In genomic region chr5:76518239-76518638, GRCh38 we compare ENCODE assay signal across 7 cellular contexts.
DNase-seq lines count a peak whose midpoint lies in the region; ATAC-seq, FAIRE-seq and TF ChIP-seq lines count a peak whose summit lies in the region.
"Not testable (repeated sequence)": the region's sequence is repeated elsewhere in the genome, so short reads cannot be mapped to it uniquely, and the experiment has no call there.

No MANE protein-coding gene starts in this region.

- not testable (repeated sequence) for DNase-seq in CD8-positive, alpha-beta T cell; activated T-cell treated with anti-CD3 and anti-CD28 coated beads, Interleukin-2, amount 50 U/mL, for 24 hours; immature natural killer cell; natural killer cell
- peak; percentile 47 for DNase-seq in OCI-M1 (lab: John Stamatoyannopoulos, UW)
- peak in 1 of 4 experiments; percentile 65 for DNase-seq in K562 (ENCODE audit: extremely low read depth in 1 of 4, low spot score in 3 of 4)

- TF ChIP-seq POLR2A in K562 (conservative IDR thresholded peaks at IDR 0.05), result not testable (repeated sequence)

- TF ChIP-seq RAD21 in K562 (CRISPR knock-in tag; conservative IDR thresholded peaks at IDR 0.05 in 1 of 2, IDR thresholded peaks at IDR 0.05 in 1 of 2), result not testable (repeated sequence)

- ATAC-seq in CD8-positive, alpha-beta T cell; activated T-helper 17 cell treated with anti-CD3 and anti-CD28 coated beads, Interleukin-2, amount 50 U/mL, for 72 hours (replicated peaks); K562; natural killer cell: not testable (repeated sequence)

- not testable (repeated sequence) for TF ChIP-seq EP300 in K562 (IDR thresholded peaks at IDR 0.05; ENCODE audit: low read length)

- H3K36me3 ChIP-seq in CD8-positive, alpha-beta T cell (ENCODE audit: insufficient read depth, low read length); K562 (ENCODE audit: control insufficient read depth, insufficient read depth, low read length): not testable (repeated sequence)

- intact Hi-C loops in CD8-positive, alpha-beta T cell (cut with DNase I, micrococcal nuclease); K562 (cut with micrococcal nuclease); natural killer cell (cut with micrococcal nuclease): not testable (repeated sequence)

- not testable (repeated sequence) for H3K4me3 ChIP-seq in CD8-positive, alpha-beta T cell (ENCODE audit: low read depth, low read length); K562

- not testable (repeated sequence) for FAIRE-seq in K562 (lab: Jason Lieb, UNC)

- peaks cover 13% of the 10 kb centered on the region for H3K36me3 Mint-ChIP-seq in CD8-positive, alpha-beta T cell
- peaks cover 30% of the 10 kb centered on the region for H3K36me3 Mint-ChIP-seq in activated T-cell treated with anti-CD3 and anti-CD28 coated beads, Interleukin-2, amount 50 U/mL, for 24 hours (ENCODE audit: low read depth)
- peaks cover 26% of the 10 kb centered on the region for H3K36me3 Mint-ChIP-seq in activated T-helper 17 cell treated with anti-CD3 and anti-CD28 coated beads, Interleukin-2, amount 50 U/mL, for 72 hours (ENCODE audit: low read depth)
- H3K36me3 Mint-ChIP-seq in immature natural killer cell, natural killer cell: not testable (repeated sequence)

- H3K4me1 ChIP-seq in CD8-positive, alpha-beta T cell (ENCODE audit: insufficient read depth, low read length); K562 (replicated peaks in 1 of 2; ENCODE audit: control insufficient read depth in 2 of 2, insufficient read depth in 2 of 2, low read length in 2 of 2): not testable (repeated sequence)

- H3K27ac Mint-ChIP-seq in CD8-positive, alpha-beta T cell, result peak overlapping the region; percentile 60
- peak overlapping the region; percentile 37 for H3K27ac Mint-ChIP-seq in activated T-cell treated with anti-CD3 and anti-CD28 coated beads, Interleukin-2, amount 50 U/mL, for 24 hours
- peak overlapping the region; percentile 38 for H3K27ac Mint-ChIP-seq in activated T-helper 17 cell treated with anti-CD3 and anti-CD28 coated beads, Interleukin-2, amount 50 U/mL, for 72 hours
- H3K27ac Mint-ChIP-seq in immature natural killer cell, result peak overlapping the region in 4 of 6 donors; percentile 43 to 62 (median 47)
- H3K27ac Mint-ChIP-seq in natural killer cell, result peak overlapping the region; percentile 38 to 92

- POLR2A ChIA-PET in CD8-positive, alpha-beta T cell (lab: Charles Lee), result not testable (repeated sequence)
- POLR2A ChIA-PET in K562 (lab: Yijun Ruan, JAX), result interaction anchor here (0.7 kb wide), 1 partner anchor 8 kb away, joined by 5 read pairs; no protein-coding TSS in a partner anchor

- not testable (repeated sequence) for H3K27ac ChIP-seq in CD8-positive, alpha-beta T cell (ENCODE audit: low read depth, low read length); K562 (ENCODE audit: extremely low read depth, low read depth, low read length)

- H4K20me1 ChIP-seq in K562 (replicated peaks; ENCODE audit: control insufficient read depth, insufficient read depth, low read length), result not testable (repeated sequence)

- not testable (repeated sequence) for TF ChIP-seq CTCF in CD8-positive, alpha-beta T cell (IDR thresholded peaks at IDR 0.05); K562 (IDR thresholded peaks at IDR 0.05 in 2 of 3, conservative IDR thresholded peaks at IDR 0.05 in 1 of 3; ENCODE audit: insufficient read depth in 2 of 3, low read depth in 1 of 3, low read length in 3 of 3); natural killer cell (IDR thresholded peaks at IDR 0.05)

- H3K4me3 Mint-ChIP-seq in CD8-positive, alpha-beta T cell; activated T-cell treated with anti-CD3 and anti-CD28 coated beads, Interleukin-2, amount 50 U/mL, for 24 hours; activated T-helper 17 cell treated with anti-CD3 and anti-CD28 coated beads, Interleukin-2, amount 50 U/mL, for 72 hours; natural killer cell: not testable (repeated sequence)
- peak overlapping the region in 2 of 5 donors; percentile 18 to 20 for H3K4me3 Mint-ChIP-seq in immature natural killer cell

- H3K27me3 Mint-ChIP-seq in CD8-positive, alpha-beta T cell (ENCODE audit: low read depth); activated T-cell treated with anti-CD3 and anti-CD28 coated beads, Interleukin-2, amount 50 U/mL, for 24 hours; activated T-helper 17 cell treated with anti-CD3 and anti-CD28 coated beads, Interleukin-2, amount 50 U/mL, for 72 hours; immature natural killer cell (ENCODE audit: low read depth in 3 of 3); natural killer cell (ENCODE audit: low read depth in 2 of 2): not testable (repeated sequence)

- in situ Hi-C loops in K562 (cut with MboI), result not testable (repeated sequence)

- not testable (repeated sequence) for H3K9ac ChIP-seq in K562 (ENCODE audit: insufficient read depth in 1 of 2, low read depth in 2 of 2, low read length in 2 of 2)

- not testable (repeated sequence) for H3K9me3 Mint-ChIP-seq in CD8-positive, alpha-beta T cell; activated T-cell treated with anti-CD3 and anti-CD28 coated beads, Interleukin-2, amount 50 U/mL, for 24 hours; activated T-helper 17 cell treated with anti-CD3 and anti-CD28 coated beads, Interleukin-2, amount 50 U/mL, for 72 hours; immature natural killer cell; natural killer cell

- not testable (repeated sequence) for H3K4me2 ChIP-seq in K562 (ENCODE audit: insufficient read depth, low read length)

- not testable (repeated sequence) for H3K9me1 ChIP-seq in K562 (ENCODE audit: control insufficient read depth, insufficient read depth, low read length)

- not testable (repeated sequence) for H2AFZ ChIP-seq in K562 (ENCODE audit: low read depth, low read length)

- peaks cover 35% of the 10 kb centered on the region for H3K4me1 Mint-ChIP-seq in CD8-positive, alpha-beta T cell (ENCODE audit: low read depth)
- H3K4me1 Mint-ChIP-seq in activated T-cell treated with anti-CD3 and anti-CD28 coated beads, Interleukin-2, amount 50 U/mL, for 24 hours (ENCODE audit: low read depth), result peaks cover 65% of the 10 kb centered on the region
- H3K4me1 Mint-ChIP-seq in activated T-helper 17 cell treated with anti-CD3 and anti-CD28 coated beads, Interleukin-2, amount 50 U/mL, for 72 hours, result peaks cover 23% of the 10 kb centered on the region
- H3K4me1 Mint-ChIP-seq in immature natural killer cell, result peaks cover 86 to 95% of the 10 kb centered on the region in 2 donors
- peaks cover 53 to 60% of the 10 kb centered on the region in 2 donors for H3K4me1 Mint-ChIP-seq in natural killer cell

- not testable (repeated sequence) for H3K27me3 ChIP-seq in CD8-positive, alpha-beta T cell (ENCODE audit: insufficient read depth, low read length); K562 (ENCODE audit: control insufficient read depth in 2 of 2, insufficient read depth in 2 of 2, low read length in 2 of 2)

- CTCF ChIA-PET in CD8-positive, alpha-beta T cell (lab: Charles Lee); K562 (lab: Yijun Ruan, JAX; ENCODE audit: low intra/inter-chr PET ratio): not testable (repeated sequence)

- not testable (repeated sequence) for H3K9me3 ChIP-seq in CD8-positive, alpha-beta T cell (ENCODE audit: low read length); K562 (replicated peaks; ENCODE audit: control insufficient read depth, insufficient read depth, low read depth, low read length)

- H3K79me2 ChIP-seq in K562 (ENCODE audit: control insufficient read depth, insufficient read depth, low read length), result not testable (repeated sequence)

- BruUV-seq in K562 (replicated peaks; lab: Mats Ljungman, UMichigan), result not testable (repeated sequence)

- 42% methylated on average over 5 of the region's 5 CpGs for WGBS in K562 (ENCODE audit: insufficient coverage, low coverage, missing lambda C conversion rate)

TF ChIP-seq in K562, 482 proteins besides CTCF, POLR2A, EP300 and RAD21 (continues in another document):
- TF ChIP-seq SP1 (CRISPR knock-in tag; IDR thresholded peaks at IDR 0.05) (0 out of 2 replicates have a peak, but pooled peaks have one; percentile 21), ZNF431 (CRISPR knock-in tag; IDR thresholded peaks at IDR 0.05) (peak; percentile 100), MNT (conservative IDR thresholded peaks at IDR 0.05) (0 out of 4 replicates have a peak, but pooled peaks of 1 of the 2 experiments have one; percentile 19), TEAD4 (IDR thresholded peaks at IDR 0.05; ENCODE audit: low read length) (peak; percentile 40; the same call in 1 of the 2 replicates), CBFA2T3 (IDR thresholded peaks at IDR 0.05) (peak; percentile 66), CBFA2T2 (conservative IDR thresholded peaks at IDR 0.05) (peak; percentile 53)
- TF ChIP-seq TEAD4 (CRISPR knock-in tag; IDR thresholded peaks at IDR 0.05; ENCODE audit: borderline replicate concordance), result not testable (repeated sequence)
